Comparison of ENCODE assay signal across 16 cellular contexts in the genomic region with DNA sequence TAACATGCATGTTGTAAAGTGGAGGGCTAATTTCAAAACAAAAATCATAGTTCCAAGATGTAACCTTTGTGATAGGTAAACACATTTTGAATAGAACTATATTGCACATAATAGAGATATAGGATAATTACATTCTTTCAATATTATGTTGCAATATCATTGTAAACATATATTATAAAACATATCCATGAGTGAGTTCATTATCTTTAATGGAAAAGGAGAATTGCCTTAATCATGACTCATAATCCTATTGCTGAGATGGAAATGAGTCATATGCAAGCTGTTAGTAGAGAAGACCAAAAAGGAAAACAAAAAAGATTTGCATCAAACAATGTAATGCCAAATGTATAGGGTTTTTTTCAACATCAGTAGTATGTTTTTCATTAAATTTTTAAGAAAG.
DNase-seq lines count a peak whose midpoint lies in the region; TF ChIP-seq lines count a peak whose summit lies in the region.
"Had no signal": no experiment of that assay in that cellular context is flagged by ENCODE, and none has a peak within 500 bp of the region (broad histone marks: within the 10 kb centered on the region; RNA-seq: fewer than 3 reads in every experiment).

No MANE protein-coding gene starts in this region.

- H3K4me3 ChIP-seq in fibroblast of villous mesenchyme (ENCODE audit: low read depth, low read length) = no peak overlapping the region
- H3K4me3 ChIP-seq: SK-N-MC, upper lobe of right lung had no signal

- DNase-seq in AG08395 (ENCODE audit: low spot score) (peak; percentile 4), NCI-H69 (lab: John Stamatoyannopoulos, UW) (peak; percentile 2), astrocyte of the hippocampus (ENCODE audit: low read depth, low spot score) (peak; percentile 3), fibroblast of villous mesenchyme (ENCODE audit: low read depth) (peak; percentile 7), ACHN (no peak), amygdala (lab: John Stamatoyannopoulos, UW) (no peak)
- DNase-seq in activated CD8-positive, alpha-beta memory T cell treated with anti-CD3 and anti-CD28 coated beads, Interleukin-2, amount 50 U/mL, for 48 hours = no peak
- DNase-seq in activated CD4-positive, alpha-beta T cell treated with anti-CD3 and anti-CD28 coated beads, Interleukin-2, amount 50 U/mL, for 4 hours = no peak
- DNase-seq: activated CD4-positive, alpha-beta T cell treated with anti-CD3 and anti-CD28 coated beads, Interleukin-2, amount 50 U/mL, for 48 hours; activated naive CD8-positive, alpha-beta T cell treated with anti-CD3 and anti-CD28 coated beads, Interleukin-2, amount 50 U/mL, for 24 hours; activated T-cell treated with anti-CD3 and anti-CD28 coated beads, Interleukin-2, amount 50 U/mL, for 72 hours; left cardiac atrium; occipital lobe; stimulated activated naive CD4-positive, alpha-beta T cell treated with Interleukin-2 at 50 U/mL for 16 hours; upper lobe of right lung had no signal

- TF ChIP-seq CTCF in fibroblast of villous mesenchyme (IDR thresholded peaks at IDR 0.05; ENCODE audit: insufficient read depth, low read depth, low read length) = no peak

- in situ Hi-C loops in ACHN (cut with HindIII; ENCODE audit: low pct_ligation_motif_present, low pct_unique_long_range_greater_than_20kb, low sequenced_read_pairs) = no loop called here

Comparison
In these comparisons a context has a peak if more than half of its experiments do, and no peak if none do; other contexts are left out.
1. DNase-seq: peak in AG08395 (single experiment), NCI-H69 (single experiment), astrocyte of the hippocampus (single experiment) and fibroblast of villous mesenchyme (single experiment); none in ACHN (single experiment), amygdala (0 of 56), activated CD8-positive, alpha-beta memory T cell treated with anti-CD3 and anti-CD28 coated beads, Interleukin-2, amount 50 U/mL, for 48 hours (single experiment) and activated CD4-positive, alpha-beta T cell treated with anti-CD3 and anti-CD28 coated beads, Interleukin-2, amount 50 U/mL, for 4 hours (0 of 2).